In genomic region chr9:68979538-68980314, GRCh38 we compare ENCODE assay signal across 9 cellular contexts.
A peak's percentile ranks its signal among the peaks of the same experiment; 100 is the strongest.
DNase-seq lines count a peak whose midpoint lies in the region; ATAC-seq and TF ChIP-seq lines count a peak whose summit lies in the region.
"Had no signal": no experiment of that assay in that cellular context is flagged by ENCODE, and none has a peak within 500 bp of the region (broad histone marks: within the 10 kb centered on the region; RNA-seq: fewer than 3 reads in every experiment).

No MANE protein-coding gene starts in this region.

- no peak for TF ChIP-seq CTCF in GM12865 (IDR thresholded peaks at IDR 0.05; ENCODE audit: insufficient read depth, low read depth, low read length, missing control alignments)
- TF ChIP-seq CTCF in nephron (IDR thresholded peaks at IDR 0.05; ENCODE audit: unreplicated experiment in 3 of 3) = no peak

- H3K4me3 ChIP-seq in GM12865 (ENCODE audit: low read depth, low read length) = no peak overlapping the region

- ATAC-seq in central memory CD8-positive, alpha-beta T cell (replicated peaks; ENCODE audit: extremely low read depth, poor library complexity, severe bottlenecking) = peak; percentile 60
- no peak for ATAC-seq in GM18502 (IDR thresholded peaks at IDR 0.05; ENCODE audit: poor library complexity, unreplicated experiment)
- no peak for ATAC-seq in GM19324 (IDR thresholded peaks at IDR 0.05; ENCODE audit: low FRiP score, unreplicated experiment)

- no peaks in the 10 kb centered on the region for H3K27me3 Mint-ChIP-seq in central memory CD8-positive, alpha-beta T cell
- peaks cover 3% of the 10 kb centered on the region for H3K27me3 Mint-ChIP-seq in nephron (ENCODE audit: low read depth)

- DNase-seq in GM12865 (ENCODE audit: low read depth) (peak; percentile 51), NCI-H2227 (lab: John Stamatoyannopoulos, UW; ENCODE audit: unreplicated experiment) (peak; percentile 25), NCI-H2171 treated with DMSO at 0.1 percent for 48 hours (lab: John Stamatoyannopoulos, UW) (no peak), ecto neural progenitor cell (ENCODE audit: low spot score) (no peak)
- DNase-seq in central memory CD8-positive, alpha-beta T cell (ENCODE audit: low spot score in 2 of 2) = no peak
- DNase-seq: GF-D8 had no signal

- no peaks in the 10 kb centered on the region for H3K36me3 Mint-ChIP-seq in central memory CD8-positive, alpha-beta T cell (ENCODE audit: insufficient read depth)
- no peaks in the 10 kb centered on the region for H3K36me3 Mint-ChIP-seq in nephron (ENCODE audit: low read depth)

- H3K9me3 Mint-ChIP-seq in central memory CD8-positive, alpha-beta T cell = no peaks in the 10 kb centered on the region
- peaks cover 5% of the 10 kb centered on the region for H3K9me3 Mint-ChIP-seq in nephron

- H3K27ac Mint-ChIP-seq in central memory CD8-positive, alpha-beta T cell (ENCODE audit: low read depth) = peak overlapping the region; percentile 49
- peak overlapping the region in 2 of 3 experiments; percentile 67 to 72 for H3K27ac Mint-ChIP-seq in nephron

- H3K4me3 Mint-ChIP-seq in central memory CD8-positive, alpha-beta T cell = peak overlapping the region; percentile 6
- no peak overlapping the region for H3K4me3 Mint-ChIP-seq in nephron

- peaks cover 12% of the 10 kb centered on the region for H3K4me1 Mint-ChIP-seq in central memory CD8-positive, alpha-beta T cell
- peaks cover 33% of the 10 kb centered on the region for H3K4me1 Mint-ChIP-seq in nephron

Comparison
In these comparisons a context has a peak if more than half of its experiments do, and no peak if none do; other contexts are left out.
1. DNase-seq: peak in GM12865 (single experiment) and NCI-H2227 (single experiment); none in central memory CD8-positive, alpha-beta T cell (0 of 2), NCI-H2171 treated with DMSO at 0.1 percent for 48 hours (single experiment) and ecto neural progenitor cell (single experiment).